ENCODE assay signal across 31 cellular contexts in the genomic region with DNA sequence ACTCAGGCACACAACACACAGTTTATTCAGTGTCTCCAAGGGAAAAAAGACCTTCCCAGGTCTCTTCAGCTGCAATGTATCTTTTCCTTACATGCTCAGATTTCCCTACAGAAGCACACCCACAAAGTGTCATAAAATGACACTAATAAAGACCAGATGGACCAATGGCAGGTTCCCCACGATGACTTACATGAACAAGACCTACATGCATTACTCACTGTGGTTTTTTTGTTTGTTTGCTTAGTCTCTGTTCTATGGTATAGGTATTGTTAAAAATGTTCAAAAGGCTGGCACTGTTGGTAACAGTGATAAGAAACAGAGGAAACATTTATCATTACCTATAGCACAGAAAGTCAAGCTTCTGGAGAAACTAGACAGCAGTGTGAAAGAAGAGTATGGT.
"Had no signal": no experiment of that assay in that cellular context is flagged by ENCODE, and none has a peak within 500 bp of the region (broad histone marks: within the 10 kb centered on the region; RNA-seq: fewer than 3 reads in every experiment).

No MANE protein-coding gene starts in this region.

- H3K27ac ChIP-seq: ascending aorta, body of pancreas, cardiac muscle cell, VCaP had no signal

- ATAC-seq: activated naive CD4-positive, alpha-beta T cell treated with anti-CD3 and anti-CD28 coated beads, Interleukin-2, amount 50 U/mL, for 72 hours; activated naive CD8-positive, alpha-beta T cell treated with anti-CD3 and anti-CD28 coated beads, Interleukin-2, amount 50 U/mL, for 24 hours; activated T-cell treated with anti-CD3 and anti-CD28 coated beads, Interleukin-2, amount 50 U/mL, for 4 hours; body of pancreas; T-cell had no signal

- FAIRE-seq: colon, RCC 7860, TTC549 had no signal

- H3K4me1 ChIP-seq: ascending aorta, body of pancreas had no signal

- DNase-seq: activated CD4-positive, alpha-beta memory T cell treated with anti-CD3 and anti-CD28 coated beads for 36 hours; activated CD4-positive, alpha-beta T cell treated with anti-CD3 and anti-CD28 coated beads, Interleukin-2, amount 10 ng/mL, durations not matched to agents 7 days and 5 days; activated CD4-positive, CD25-positive, alpha-beta regulatory T cell; activated CD8-positive, alpha-beta memory T cell treated with anti-CD3 and anti-CD28 coated beads for 24 hours; activated effector memory CD4-positive, alpha-beta T cell treated with anti-CD3 and anti-CD28 coated beads, Interleukin-2, amount 50 U/mL, for 16 hours; activated naive CD4-positive, alpha-beta T cell treated with Interleukin-2 at 50 U/mL for 16 hours; activated naive CD8-positive, alpha-beta T cell treated with anti-CD3 and anti-CD28 coated beads, Interleukin-2, amount 50 U/mL, for 24 hours; activated T-cell treated with anti-CD3 and anti-CD28 coated beads, Interleukin-2, amount 50 U/mL, for 4 hours; amniotic stem cell; body of pancreas; Kasumi-1; NCI-H1105 treated with DMSO at 0.1 percent for 48 hours; NCI-H1436 treated with DMSO at 0.1 percent for 48 hours; NCI-H187; NCI-H2171; NCI-H2227 treated with DMSO at 0.1 percent for 48 hours; NCI-H446 treated with DMSO at 0.1 percent for 48 hours; NCI-H524 treated with DMSO at 0.1 percent for 48 hours; NCI-H748 treated with DMSO at 0.1 percent for 48 hours; OCI-M1; SIG-M5; T-cell; T-helper 2 cell; T1000 had no signal

- H3K9me3 ChIP-seq: ascending aorta, body of pancreas had no signal

- H3K4me3 ChIP-seq: ascending aorta, body of pancreas, cardiac muscle cell had no signal

- H3K27me3 ChIP-seq: ascending aorta, body of pancreas, cardiac muscle cell had no signal

- H3K36me3 ChIP-seq: ascending aorta, cardiac muscle cell had no signal
